ENCODE assay signal across 25 cellular contexts in genomic region chr3:189853906-189854305, GRCh38.
"Had no signal": no experiment of that assay in that cellular context is flagged by ENCODE, and none has a peak within 500 bp of the region (broad histone marks: within the 10 kb centered on the region; RNA-seq: fewer than 3 reads in every experiment).

No MANE protein-coding gene starts in this region.

- H3K9me3 ChIP-seq: ascending aorta, body of pancreas, MG63 had no signal

- H3K36me3 ChIP-seq: ascending aorta, MG63 had no signal

- H3K27ac ChIP-seq: ascending aorta, body of pancreas, KMS-11 had no signal

- H3K4me3 ChIP-seq: ascending aorta, body of pancreas, MG63 had no signal

- DNase-seq: activated B cell treated with CpG ODN at 0.5 μM for 24 hours; activated CD4-positive, alpha-beta memory T cell treated with anti-CD3 and anti-CD28 coated beads for 36 hours; activated CD4-positive, alpha-beta T cell treated with anti-CD3 and anti-CD28 coated beads, Interleukin-2, amount 10 ng/mL, durations not matched to agents 7 days and 5 days; activated CD8-positive, alpha-beta memory T cell treated with anti-CD3 and anti-CD28 coated beads for 24 hours; activated gamma-delta T cell; activated naive CD4-positive, alpha-beta T cell treated with anti-CD3 and anti-CD28 coated beads for 36 hours; activated naive CD8-positive, alpha-beta T cell treated with anti-CD3 and anti-CD28 coated beads, Interleukin-2, amount 10 ng/mL, durations not matched to agents 7 days and 5 days; activated T-cell treated with anti-CD3 and anti-CD28 coated beads, Interleukin-2, amount 50 U/mL, for 48 hours; amniotic stem cell; body of pancreas; central memory CD4-positive, alpha-beta T cell; MG63; NCI-H1105; NCI-H1436; NCI-H1694 treated with DMSO at 0.1 percent for 48 hours; NCI-H2029 treated with DMSO at 0.1 percent for 48 hours; NCI-H345; NCI-H510A; NCI-H526 treated with DMSO at 0.1 percent for 48 hours; NCI-H82; NK-92 treated with Interleukin-12 subunit alpha and Interleukin-12 subunit beta, amount 100 ng/mL, for 24 hours; OCI-M1; SHP77 had no signal

- H3K27me3 ChIP-seq: ascending aorta, body of pancreas, MG63 had no signal

- H3K9ac ChIP-seq: KMS-11 had no signal

- H3K4me2 ChIP-seq: KMS-11 had no signal

- H3K4me1 ChIP-seq: ascending aorta, body of pancreas had no signal
